In the genomic region with DNA sequence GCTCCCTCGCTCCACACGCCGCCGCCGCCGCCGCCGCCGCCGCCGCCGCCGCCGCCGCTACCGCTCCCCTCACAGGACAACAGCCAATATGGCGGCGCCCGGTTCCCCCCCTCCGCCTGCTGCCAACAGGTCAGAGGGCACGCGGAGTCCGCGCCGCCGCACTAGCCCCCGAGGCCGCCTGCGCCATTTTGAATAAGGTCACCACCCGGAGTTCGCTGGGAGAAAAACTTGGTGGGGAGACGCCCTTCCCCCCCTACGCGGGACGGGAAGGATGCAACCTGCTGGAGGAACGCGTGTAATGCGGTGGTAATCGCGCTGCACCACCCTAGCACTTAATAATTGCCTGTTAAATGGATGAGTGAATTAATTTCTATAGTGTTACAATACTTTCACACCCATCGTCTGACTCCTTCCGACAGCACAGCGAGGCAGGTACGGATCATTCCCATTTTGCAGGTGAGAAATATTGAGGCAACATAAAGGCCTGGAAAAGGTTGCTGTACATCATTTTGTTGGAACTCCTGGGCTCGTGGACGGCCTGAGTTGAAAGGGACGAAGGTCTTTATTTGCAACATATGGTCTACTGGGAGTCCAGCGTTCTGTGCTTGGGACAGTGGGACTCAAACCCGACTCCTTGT, we compare ENCODE assay signal across 8 cellular contexts. TPM values are rescaled to one million over a fixed set of nuclear protein-coding genes. Genes with fewer than 3 reads are reported as not detected.
A peak's percentile ranks its signal among the peaks of the same experiment; 100 is the strongest.
DNase-seq lines count a peak whose midpoint lies in the region; ATAC-seq and TF ChIP-seq lines count a peak whose summit lies in the region.

TSS of gene FAM193B (minus strand) at position 90 of the 638 bp plus-strand sequence. CDS start 105 bp downstream, outside the sequence.

- ATAC-seq in thoracic aorta (ENCODE audit: insufficient number of reproducible peaks, low FRiP score, low read depth): peak; percentile 84

- H3K27me3 Mint-ChIP-seq in HFFc6 (ENCODE audit: insufficient read depth): peaks cover 1% of the 10 kb centered on the region; the same call in 1 of the 2 replicates
- H3K27me3 Mint-ChIP-seq in activated naive CD8-positive, alpha-beta T cell: no peaks in the 10 kb centered on the region
- H3K27me3 Mint-ChIP-seq in glutamatergic neuron (ENCODE audit: unreplicated experiment): peaks cover 17% of the 10 kb centered on the region
- H3K27me3 Mint-ChIP-seq in osteocyte (ENCODE audit: unreplicated experiment): no peaks in the 10 kb centered on the region

- H3K27me3 ChIP-seq in thoracic aorta (replicated peaks; ENCODE audit: insufficient read depth): no peaks in the 10 kb centered on the region

- H3K9me3 ChIP-seq in thoracic aorta: no peaks in the 10 kb centered on the region

- no peaks in the 10 kb centered on the region for H3K36me3 ChIP-seq in thoracic aorta

- H3K4me1 Mint-ChIP-seq in HFFc6 (ENCODE audit: low read depth) (peaks cover 52% of the 10 kb centered on the region), glutamatergic neuron (ENCODE audit: low read depth, unreplicated experiment) (peaks cover 42% of the 10 kb centered on the region), osteocyte (ENCODE audit: unreplicated experiment) (peaks cover 32% of the 10 kb centered on the region)
- peaks cover 35% of the 10 kb centered on the region for H3K4me1 Mint-ChIP-seq in activated naive CD8-positive, alpha-beta T cell (ENCODE audit: low read depth)

- H3K9me3 Mint-ChIP-seq in HFFc6 (no peaks in the 10 kb centered on the region), glutamatergic neuron (ENCODE audit: unreplicated experiment) (peaks cover 9% of the 10 kb centered on the region), osteocyte (ENCODE audit: unreplicated experiment) (no peaks in the 10 kb centered on the region)
- no peaks in the 10 kb centered on the region for H3K9me3 Mint-ChIP-seq in activated naive CD8-positive, alpha-beta T cell (ENCODE audit: low read depth)

- POLR2A ChIA-PET in GM10248 (lab: Yijun Ruan, JAX): no interaction called here

- peak within 1 kb of the TSS; percentile 75 for H3K4me3 ChIP-seq in thoracic aorta

- H3K27ac ChIP-seq in thoracic aorta: peak within 1 kb of the TSS; percentile 72 to 74

- H3K4me1 ChIP-seq in thoracic aorta (ENCODE audit: control insufficient read depth in 1 of 2, low read depth in 2 of 2): peaks cover 18 to 44% of the 10 kb centered on the region in 2 donors

- CTCF ChIA-PET in GM10248 (lab: Yijun Ruan, JAX): interaction anchor here (0.9 to 1.1 kb wide), 2 partner anchors 9 to 10 kb away, joined by 3 read pairs; no protein-coding TSS in a partner anchor

- peak within 1 kb of the TSS; percentile 24; the same call in 1 of the 2 replicates for H3K27ac Mint-ChIP-seq in HFFc6
- H3K27ac Mint-ChIP-seq in activated naive CD8-positive, alpha-beta T cell: peak within 1 kb of the TSS; percentile 83
- H3K27ac Mint-ChIP-seq in glutamatergic neuron (ENCODE audit: unreplicated experiment): peak within 1 kb of the TSS; percentile 89
- peak within 1 kb of the TSS; percentile 56 for H3K27ac Mint-ChIP-seq in osteocyte (ENCODE audit: unreplicated experiment)

- peak within 1 kb of the TSS; percentile 93 for H3K4me3 Mint-ChIP-seq in HFFc6
- H3K4me3 Mint-ChIP-seq in activated naive CD8-positive, alpha-beta T cell: peak within 1 kb of the TSS; percentile 84
- peak within 1 kb of the TSS; percentile 97 for H3K4me3 Mint-ChIP-seq in glutamatergic neuron (ENCODE audit: unreplicated experiment)
- H3K4me3 Mint-ChIP-seq in osteocyte (ENCODE audit: unreplicated experiment): peak within 1 kb of the TSS; percentile 87

- peaks cover 8% of the 10 kb centered on the region; the same call in 1 of the 2 replicates for H3K36me3 Mint-ChIP-seq in HFFc6 (ENCODE audit: low read depth)
- peaks cover 2% of the 10 kb centered on the region for H3K36me3 Mint-ChIP-seq in activated naive CD8-positive, alpha-beta T cell
- H3K36me3 Mint-ChIP-seq in glutamatergic neuron (ENCODE audit: unreplicated experiment): peaks cover 6% of the 10 kb centered on the region
- peaks cover 7% of the 10 kb centered on the region for H3K36me3 Mint-ChIP-seq in osteocyte (ENCODE audit: unreplicated experiment)

- TF ChIP-seq CTCF in GM10248 (IDR thresholded peaks at IDR 0.05; ENCODE audit: control extremely low read depth, extremely low read depth, low read depth, missing control alignments) (no peak), HFFc6 (IDR thresholded peaks at IDR 0.05) (peak; percentile 51; the same call in 1 of the 2 replicates), glutamatergic neuron (IDR thresholded peaks at IDR 0.05; ENCODE audit: partially characterized antibody, unreplicated experiment) (no peak), osteocyte (IDR thresholded peaks at IDR 0.05) (peak; percentile 30), thoracic aorta (IDR thresholded peaks at IDR 0.05) (peak; percentile 38)

- peak; percentile 99 for DNase-seq in GM10248 (ENCODE audit: extremely low spot score)
- DNase-seq in HFFc6: peak; percentile 90
- DNase-seq in NCI-H1048 (lab: John Stamatoyannopoulos, UW): peak; percentile 83
- DNase-seq in SKM-1 treated with dmso at 0.1 percent for 144 hours (lab: John Stamatoyannopoulos, UW; ENCODE audit: unreplicated experiment): peak; percentile 84
- DNase-seq in glutamatergic neuron: peak; percentile 97
- peak; percentile 98 for DNase-seq in osteocyte (ENCODE audit: extremely low spot score, unreplicated experiment)
- DNase-seq in thoracic aorta (ENCODE audit: low spot score): peak; percentile 76

RNA-seq across cellular contexts. Expression of gene FAM193B, which starts in this region (rescaled TPM):
- 10 to 100 TPM; 16.1 to 25.6 (median 21.6) TPM for total RNA-seq in HFFc6 (2021; fragmentation: NEBNext Ultra II Directional; extraction: Animal tissue kit (Norgen Biotek cat#: 25700))
- total RNA-seq in glutamatergic neuron (ENCODE audit: unreplicated experiment) (227 TPM), osteocyte (82.0 and 97.2 TPM in 2 replicates), thoracic aorta (100 to 1,000 TPM in 1 of 2 donors, 10 to 100 TPM in 1; 76.6 to 103 TPM)

Comparison
In these comparisons a context has a peak if more than half of its experiments do, and no peak if none do; other contexts are left out.
1. Peak in every context shown above with its lines: DNase-seq, ATAC-seq, H3K4me3 ChIP-seq and H3K27ac ChIP-seq.
2. CTCF ChIP-seq: peak in HFFc6 (single experiment), osteocyte (single experiment) and thoracic aorta (single experiment); none in GM10248 (single experiment) and glutamatergic neuron (single experiment).
3. H3K27ac Mint-ChIP-seq: peak in every context shown above with its lines; median percentile 89 in glutamatergic neuron; 83 in activated naive CD8-positive, alpha-beta T cell; 56 in osteocyte; 24 in HFFc6.